9 cellular contexts compared by ENCODE assay signal in the genomic region with DNA sequence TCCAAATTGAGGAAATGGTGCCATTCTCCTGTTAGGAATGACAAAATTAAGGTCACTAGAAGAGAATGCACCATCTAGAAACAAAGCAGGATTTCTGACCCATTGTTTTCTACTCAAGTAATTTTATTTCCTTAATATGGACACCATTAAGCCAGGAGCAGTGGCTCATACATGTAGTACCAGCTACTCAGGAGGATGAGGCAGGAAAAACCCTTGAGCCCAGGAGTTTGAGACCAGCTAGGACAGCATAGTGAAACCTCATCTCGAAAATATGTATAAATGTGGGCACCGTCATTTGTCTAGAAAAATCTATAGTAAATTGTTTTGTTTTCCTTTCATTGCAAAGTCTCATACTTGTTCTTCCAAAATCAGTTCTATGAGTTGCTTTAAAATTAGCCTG. TPM values are rescaled to one million over a fixed set of nuclear protein-coding genes. Genes with fewer than 3 reads are reported as not detected.
DNase-seq lines count a peak whose midpoint lies in the region; ATAC-seq and TF ChIP-seq lines count a peak whose summit lies in the region.
"Had no signal": no experiment of that assay in that cellular context is flagged by ENCODE, and none has a peak within 500 bp of the region (broad histone marks: within the 10 kb centered on the region; RNA-seq: fewer than 3 reads in every experiment).

No MANE protein-coding gene starts in this region.

- no peaks in the 10 kb centered on the region for H3K9me3 Mint-ChIP-seq in activated T-cell treated with anti-CD3 and anti-CD28 coated beads, Interleukin-2, amount 50 U/mL, for 24 hours

- TF ChIP-seq CTCF in tibial artery (IDR thresholded peaks at IDR 0.05), result no peak

- ATAC-seq in SK-N-SH treated with all-trans-retinoic acid at 6 μM for 48 hours, result peak; percentile 36
- ATAC-seq in Right ventricle myocardium superior (ENCODE audit: poor library complexity), result peak; percentile 45
- no peak for ATAC-seq in HG02571 (IDR thresholded peaks at IDR 0.05; ENCODE audit: unreplicated experiment)

- H3K9me3 ChIP-seq in tibial artery, result no peaks in the 10 kb centered on the region

- peak overlapping the region; percentile 82 to 89 for H3K27ac ChIP-seq in tibial artery

- no peaks in the 10 kb centered on the region for H3K27me3 Mint-ChIP-seq in activated T-cell treated with anti-CD3 and anti-CD28 coated beads, Interleukin-2, amount 50 U/mL, for 24 hours

- H3K4me1 Mint-ChIP-seq in activated T-cell treated with anti-CD3 and anti-CD28 coated beads, Interleukin-2, amount 50 U/mL, for 24 hours (ENCODE audit: low read depth), result peaks cover 20% of the 10 kb centered on the region

- DNase-seq in activated T-cell treated with anti-CD3 and anti-CD28 coated beads, Interleukin-2, amount 50 U/mL, for 24 hours, result no peak
- DNase-seq in activated T-cell treated with anti-CD3 and anti-CD28 coated beads, Interleukin-2, amount 50 U/mL, for 1 hour, result no peak
- DNase-seq in Right ventricle myocardium superior (no peak), tibial artery (no peak), SHP77 treated with DMSO at 0.1 percent for 48 hours (lab: John Stamatoyannopoulos, UW) (no peak), mucosa of gallbladder (ENCODE audit: low spot score) (no peak)
- DNase-seq: NCI-H2227 treated with DMSO at 0.1 percent for 48 hours had no signal

- intact Hi-C loops in Right ventricle myocardium superior (cut with DNase I) (no loop called here), tibial artery (cut with DNase I; ENCODE audit: low total_unique reads) (loop anchor here (2.0 to 10.0 kb wide), 2 partner anchors 77 to 93 kb away; partner anchors contain the start of genes IST1 and PHLPP2)

- H3K4me3 ChIP-seq in tibial artery, result peak overlapping the region; percentile 28 to 37

- H3K36me3 ChIP-seq in tibial artery, result no peaks in the 10 kb centered on the region

- H3K27me3 ChIP-seq in tibial artery, result no peaks in the 10 kb centered on the region

- H3K36me3 Mint-ChIP-seq in activated T-cell treated with anti-CD3 and anti-CD28 coated beads, Interleukin-2, amount 50 U/mL, for 24 hours (ENCODE audit: low read depth), result no peaks in the 10 kb centered on the region

- peaks cover 5 to 23% (median 20%) of the 10 kb centered on the region in 4 donors for H3K4me1 ChIP-seq in tibial artery

- peak overlapping the region; percentile 95 for H3K27ac Mint-ChIP-seq in activated T-cell treated with anti-CD3 and anti-CD28 coated beads, Interleukin-2, amount 50 U/mL, for 24 hours

- peak overlapping the region; percentile 70 for H3K4me3 Mint-ChIP-seq in activated T-cell treated with anti-CD3 and anti-CD28 coated beads, Interleukin-2, amount 50 U/mL, for 24 hours

TF ChIP-seq in SK-N-SH treated with all-trans-retinoic acid at 6 μM for 48 hours, 23 proteins besides CTCF, POLR2A, EP300 and RAD21:
- no peak for TF ChIP-seq ISL1 (CRISPR knock-in tag; IDR thresholded peaks at IDR 0.05)
- TF ChIP-seq ESRRG (CRISPR knock-in tag; IDR thresholded peaks at IDR 0.05), result no peak
- no peak for TF ChIP-seq CREB5 (CRISPR knock-in tag; IDR thresholded peaks at IDR 0.05; ENCODE audit: low read depth)
- TF ChIP-seq OSR1 (CRISPR knock-in tag; IDR thresholded peaks at IDR 0.05), result no peak
- TF ChIP-seq ZC3H10 (CRISPR knock-in tag; IDR thresholded peaks at IDR 0.05), result no peak
- TF ChIP-seq, protein P1, sequence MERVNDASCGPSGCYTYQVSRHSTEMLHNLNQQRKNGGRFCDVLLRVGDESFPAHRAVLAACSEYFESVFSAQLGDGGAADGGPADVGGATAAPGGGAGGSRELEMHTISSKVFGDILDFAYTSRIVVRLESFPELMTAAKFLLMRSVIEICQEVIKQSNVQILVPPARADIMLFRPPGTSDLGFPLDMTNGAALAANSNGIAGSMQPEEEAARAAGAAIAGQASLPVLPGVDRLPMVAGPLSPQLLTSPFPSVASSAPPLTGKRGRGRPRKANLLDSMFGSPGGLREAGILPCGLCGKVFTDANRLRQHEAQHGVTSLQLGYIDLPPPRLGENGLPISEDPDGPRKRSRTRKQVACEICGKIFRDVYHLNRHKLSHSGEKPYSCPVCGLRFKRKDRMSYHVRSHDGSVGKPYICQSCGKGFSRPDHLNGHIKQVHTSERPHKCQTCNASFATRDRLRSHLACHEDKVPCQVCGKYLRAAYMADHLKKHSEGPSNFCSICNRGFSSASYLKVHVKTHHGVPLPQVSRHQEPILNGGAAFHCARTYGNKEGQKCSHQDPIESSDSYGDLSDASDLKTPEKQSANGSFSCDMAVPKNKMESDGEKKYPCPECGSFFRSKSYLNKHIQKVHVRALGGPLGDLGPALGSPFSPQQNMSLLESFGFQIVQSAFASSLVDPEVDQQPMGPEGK (CRISPR knock-in tag; IDR thresholded peaks at IDR 0.05; ENCODE audit: borderline replicate concordance), result no peak
- TF ChIP-seq ZNF8 (CRISPR knock-in tag; IDR thresholded peaks at IDR 0.05), result no peak
- no peak for TF ChIP-seq GLIS3 (CRISPR knock-in tag; IDR thresholded peaks at IDR 0.05)
- TF ChIP-seq TCF4 (CRISPR knock-in tag; IDR thresholded peaks at IDR 0.05; ENCODE audit: borderline replicate concordance), result no peak
- TF ChIP-seq ZFP3 (CRISPR knock-in tag; IDR thresholded peaks at IDR 0.05), result no peak
- TF ChIP-seq, protein P2, sequence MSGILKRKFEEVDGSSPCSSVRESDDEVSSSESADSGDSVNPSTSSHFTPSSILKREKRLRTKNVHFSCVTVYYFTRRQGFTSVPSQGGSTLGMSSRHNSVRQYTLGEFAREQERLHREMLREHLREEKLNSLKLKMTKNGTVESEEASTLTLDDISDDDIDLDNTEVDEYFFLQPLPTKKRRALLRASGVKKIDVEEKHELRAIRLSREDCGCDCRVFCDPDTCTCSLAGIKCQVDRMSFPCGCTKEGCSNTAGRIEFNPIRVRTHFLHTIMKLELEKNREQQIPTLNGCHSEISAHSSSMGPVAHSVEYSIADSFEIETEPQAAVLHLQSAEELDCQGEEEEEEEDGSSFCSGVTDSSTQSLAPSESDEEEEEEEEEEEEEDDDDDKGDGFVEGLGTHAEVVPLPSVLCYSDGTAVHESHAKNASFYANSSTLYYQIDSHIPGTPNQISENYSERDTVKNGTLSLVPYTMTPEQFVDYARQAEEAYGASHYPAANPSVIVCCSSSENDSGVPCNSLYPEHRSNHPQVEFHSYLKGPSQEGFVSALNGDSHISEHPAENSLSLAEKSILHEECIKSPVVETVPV (CRISPR knock-in tag; IDR thresholded peaks at IDR 0.05), result no peak
- TF ChIP-seq TSHZ2 (CRISPR knock-in tag; IDR thresholded peaks at IDR 0.05), result no peak
- no peak for TF ChIP-seq ARNTL (CRISPR knock-in tag; IDR thresholded peaks at IDR 0.05; ENCODE audit: borderline replicate concordance, low read depth)
- TF ChIP-seq POU6F1 (CRISPR knock-in tag; IDR thresholded peaks at IDR 0.05; ENCODE audit: borderline replicate concordance, low read depth), result no peak
- TF ChIP-seq ZNF70 (CRISPR knock-in tag; IDR thresholded peaks at IDR 0.05), result no peak
- TF ChIP-seq BACH2 (CRISPR knock-in tag; IDR thresholded peaks at IDR 0.05; ENCODE audit: borderline replicate concordance), result no peak
- no peak for TF ChIP-seq CSDC2 (CRISPR knock-in tag; IDR thresholded peaks at IDR 0.05)
TF ChIP-seq in SK-N-SH treated with all-trans-retinoic acid at 6 μM for 48 hours: peak in this region for 0.

RNA-seq across cellular contexts. Expression of gene AP1G1, which starts 9.1 kb away (rescaled TPM):
- total RNA-seq in Right ventricle myocardium superior, result 27.2 TPM
- 98.1 TPM for total RNA-seq in mucosa of gallbladder

RNA-seq across cellular contexts. Expression of gene ATXN1L, which starts 28.1 kb away (rescaled TPM):
- total RNA-seq in Right ventricle myocardium superior (13.4 TPM), mucosa of gallbladder (30.0 TPM)
